In genomic region chr4:40874331-40874730, GRCh38 we compare ENCODE assay signal across 26 cellular contexts.
"Had no signal": no experiment of that assay in that cellular context is flagged by ENCODE, and none has a peak within 500 bp of the region (broad histone marks: within the 10 kb centered on the region; RNA-seq: fewer than 3 reads in every experiment).

No MANE protein-coding gene starts in this region.

- DNase-seq: cerebellar nuclear complex; effector memory CD8-positive, alpha-beta T cell; esophagus squamous epithelium; foreskin fibroblast; glutamatergic neuron; islet precursor cell; left ventricle myocardium superior; mucosa of descending colon; naive thymus-derived CD8-positive, alpha-beta T cell; occipital lobe; pancreas; spleen; stimulated activated CD4-positive, alpha-beta T cell treated with anti-CD3 and anti-CD28 coated beads, Interleukin-15, amount 100 ng/mL, for 24 hours; stimulated activated CD4-positive, alpha-beta T cell treated with anti-CD3 and anti-CD28 coated beads, Interleukin-1b, Interleukin-23, amount 100 ng/mL, for 48 hours; stimulated activated CD4-positive, alpha-beta T cell treated with anti-CD3 and anti-CD28 coated beads, Interleukin-4, amount 100 ng/mL, for 24 hours; transverse colon had no signal

- H3K9me3 Mint-ChIP-seq: dendritic cell treated with granulocyte-macrophage colony-stimulating factor and Interleukin-4, amounts not matched to agents 40 ng/mL and 50 ng/mL, for 4 days; effector memory CD8-positive, alpha-beta T cell; naive thymus-derived CD8-positive, alpha-beta T cell; neural crest cell; stimulated activated memory B cell treated with anti-CD40 and anti-IgM and Interleukin-4, amounts not matched to agents 10 μg/mL and 1 μg/mL and 100 μg/mL, for 72 hours; stimulated activated naive CD8-positive, alpha-beta T cell treated with anti-CD3 and anti-CD28 coated beads, Interleukin-15, Interleukin-2, amounts not matched to agents 100 ng/mL and 50 ng/mL, for 24 hours had no signal

- ATAC-seq: effector memory CD8-positive, alpha-beta T cell; gastroesophageal sphincter; left ventricle myocardium superior; mucosa of descending colon; naive thymus-derived CD8-positive, alpha-beta T cell; sciatic nerve; stimulated activated memory B cell treated with anti-CD40 and anti-IgM and Interleukin-4, amounts not matched to agents 10 μg/mL and 1 μg/mL and 100 μg/mL, for 72 hours had no signal

- H3K4me3 Mint-ChIP-seq: dendritic cell treated with granulocyte-macrophage colony-stimulating factor and Interleukin-4, amounts not matched to agents 40 ng/mL and 50 ng/mL, for 4 days; effector memory CD8-positive, alpha-beta T cell; naive thymus-derived CD8-positive, alpha-beta T cell; neural crest cell; stimulated activated memory B cell treated with anti-CD40 and anti-IgM and Interleukin-4, amounts not matched to agents 10 μg/mL and 1 μg/mL and 100 μg/mL, for 72 hours; stimulated activated naive CD8-positive, alpha-beta T cell treated with anti-CD3 and anti-CD28 coated beads, Interleukin-15, Interleukin-2, amounts not matched to agents 100 ng/mL and 50 ng/mL, for 24 hours had no signal

- H3K27me3 Mint-ChIP-seq: dendritic cell treated with granulocyte-macrophage colony-stimulating factor and Interleukin-4, amounts not matched to agents 40 ng/mL and 50 ng/mL, for 4 days had no signal

- H3K27me3 ChIP-seq: esophagus squamous epithelium, gastroesophageal sphincter, hepatocyte, pancreas, spleen, transverse colon had no signal

- H3K4me1 ChIP-seq: esophagus squamous epithelium, gastroesophageal sphincter, prostate gland, spleen, transverse colon had no signal

- H3K36me3 Mint-ChIP-seq: naive thymus-derived CD8-positive, alpha-beta T cell; stimulated activated memory B cell treated with anti-CD40 and anti-IgM and Interleukin-4, amounts not matched to agents 10 μg/mL and 1 μg/mL and 100 μg/mL, for 72 hours had no signal

- H3K27ac ChIP-seq: esophagus squamous epithelium, gastroesophageal sphincter, hepatocyte, prostate gland, spleen, thoracic aorta, transverse colon had no signal

- H3K4me3 ChIP-seq: esophagus squamous epithelium, gastroesophageal sphincter, hepatocyte, lung, mucosa of descending colon, pancreas, prostate gland, spleen, thoracic aorta, transverse colon had no signal

- H3K4me1 Mint-ChIP-seq: stimulated activated memory B cell treated with anti-CD40 and anti-IgM and Interleukin-4, amounts not matched to agents 10 μg/mL and 1 μg/mL and 100 μg/mL, for 72 hours had no signal

- H3K9me3 ChIP-seq: esophagus squamous epithelium, gastroesophageal sphincter, mucosa of descending colon, pancreas, prostate gland, spleen, thoracic aorta, transverse colon had no signal

- H3K36me3 ChIP-seq: pancreas, prostate gland, thoracic aorta, transverse colon had no signal

- H3K27ac Mint-ChIP-seq: dendritic cell treated with granulocyte-macrophage colony-stimulating factor and Interleukin-4, amounts not matched to agents 40 ng/mL and 50 ng/mL, for 4 days; effector memory CD8-positive, alpha-beta T cell; stimulated activated memory B cell treated with anti-CD40 and anti-IgM and Interleukin-4, amounts not matched to agents 10 μg/mL and 1 μg/mL and 100 μg/mL, for 72 hours; stimulated activated naive CD8-positive, alpha-beta T cell treated with anti-CD3 and anti-CD28 coated beads, Interleukin-15, Interleukin-2, amounts not matched to agents 100 ng/mL and 50 ng/mL, for 24 hours had no signal
